Comparison of ENCODE assay signal across 9 cellular contexts in the genomic region with DNA sequence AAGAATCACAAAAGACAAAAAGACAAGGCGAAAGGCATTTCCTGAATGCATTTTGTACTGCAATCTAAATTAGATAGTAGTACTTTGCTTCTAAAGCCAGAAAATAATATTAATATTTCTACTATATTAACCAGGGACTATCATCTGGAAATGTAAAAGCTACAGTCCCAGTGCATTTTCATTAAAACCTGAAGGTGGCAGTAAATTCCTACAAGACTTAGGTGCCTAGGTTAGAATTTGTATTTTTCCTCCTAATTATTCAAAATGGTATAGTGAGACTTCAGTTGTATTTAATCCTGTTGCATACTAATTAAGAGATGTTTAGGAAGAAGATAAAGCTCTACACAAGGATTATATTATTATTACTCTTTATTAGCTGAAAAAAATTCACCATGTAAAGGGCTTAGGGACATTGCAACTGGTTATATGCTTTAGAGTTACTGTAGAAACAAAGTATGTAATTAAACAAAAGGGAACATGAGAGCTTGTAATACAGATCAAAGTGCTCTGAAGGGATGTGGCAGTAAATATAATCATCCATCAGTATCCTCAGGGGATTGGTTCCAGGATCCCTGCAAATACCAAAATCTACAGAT. TPM values are rescaled to one million over a fixed set of nuclear protein-coding genes. Genes with fewer than 3 reads are reported as not detected.
DNase-seq lines count a peak whose midpoint lies in the region; ATAC-seq, FAIRE-seq and TF ChIP-seq lines count a peak whose summit lies in the region.
"Had no signal": no experiment of that assay in that cellular context is flagged by ENCODE, and none has a peak within 500 bp of the region (broad histone marks: within the 10 kb centered on the region; RNA-seq: fewer than 3 reads in every experiment).

No MANE protein-coding gene starts in this region.

- H3K27ac Mint-ChIP-seq in central memory CD8-positive, alpha-beta T cell (ENCODE audit: low read depth) = peak overlapping the region; percentile 45
- H3K27ac Mint-ChIP-seq in mesothelial cell of epicardium = no peak overlapping the region
- H3K27ac Mint-ChIP-seq: activated naive CD8-positive, alpha-beta T cell treated with anti-CD3 and anti-CD28 coated beads, Interleukin-2, amount 10 ng/mL, durations not matched to agents 7 days and 5 days had no signal

- DNase-seq in cardiac muscle cell (ENCODE audit: low read depth in 1 of 2, low spot score in 1 of 2) = peak; percentile 3 to 34
- DNase-seq in left ventricle myocardium superior = no peak
- peak in 2 of 3 experiments; percentile 39 to 77 for DNase-seq in NCI-H1417 (lab: John Stamatoyannopoulos, UW)
- DNase-seq in central memory CD8-positive, alpha-beta T cell (ENCODE audit: low spot score in 2 of 2) = no peak
- DNase-seq in small intestine = peak; percentile 21
- DNase-seq in mesothelial cell of epicardium (ENCODE audit: low spot score in 2 of 2, unreplicated experiment in 2 of 2) = no peak
- no peak for DNase-seq in NCI-H1048 (lab: John Stamatoyannopoulos, UW)
- DNase-seq: activated naive CD8-positive, alpha-beta T cell treated with anti-CD3 and anti-CD28 coated beads, Interleukin-2, amount 10 ng/mL, durations not matched to agents 7 days and 5 days had no signal

- intact Hi-C loops in left ventricle myocardium superior (cut with micrococcal nuclease) = no loop called here

- no peaks in the 10 kb centered on the region for H3K36me3 Mint-ChIP-seq in central memory CD8-positive, alpha-beta T cell (ENCODE audit: insufficient read depth)
- H3K36me3 Mint-ChIP-seq in mesothelial cell of epicardium = peaks cover 3% of the 10 kb centered on the region
- H3K36me3 Mint-ChIP-seq: activated naive CD8-positive, alpha-beta T cell treated with anti-CD3 and anti-CD28 coated beads, Interleukin-2, amount 10 ng/mL, durations not matched to agents 7 days and 5 days had no signal

- no peaks in the 10 kb centered on the region for H3K27me3 Mint-ChIP-seq in central memory CD8-positive, alpha-beta T cell
- H3K27me3 Mint-ChIP-seq in mesothelial cell of epicardium (ENCODE audit: low read depth) = no peaks in the 10 kb centered on the region

- H3K27ac ChIP-seq in cardiac muscle cell (no peak overlapping the region), small intestine (ENCODE audit: low read depth in 1 of 2, low read length in 1 of 2) (no peak overlapping the region)

- no peak overlapping the region for H3K4me3 Mint-ChIP-seq in central memory CD8-positive, alpha-beta T cell
- H3K4me3 Mint-ChIP-seq in mesothelial cell of epicardium = no peak overlapping the region
- H3K4me3 Mint-ChIP-seq: activated naive CD8-positive, alpha-beta T cell treated with anti-CD3 and anti-CD28 coated beads, Interleukin-2, amount 10 ng/mL, durations not matched to agents 7 days and 5 days had no signal

- H3K4me1 ChIP-seq in cardiac muscle cell (ENCODE audit: low read depth) (no peaks in the 10 kb centered on the region), small intestine (ENCODE audit: control insufficient read depth in 2 of 2, insufficient read depth in 1 of 2, low read depth in 1 of 2, low read length in 1 of 2) (no peaks in the 10 kb centered on the region)

- WGBS in small intestine, 3 donors = 55 to 73% (median 60%) methylated on average over 1 of the region's 1 CpG

- H3K9me3 Mint-ChIP-seq in central memory CD8-positive, alpha-beta T cell = no peaks in the 10 kb centered on the region
- H3K9me3 Mint-ChIP-seq in mesothelial cell of epicardium = no peaks in the 10 kb centered on the region
- H3K9me3 Mint-ChIP-seq: activated naive CD8-positive, alpha-beta T cell treated with anti-CD3 and anti-CD28 coated beads, Interleukin-2, amount 10 ng/mL, durations not matched to agents 7 days and 5 days had no signal

- H3K4me1 Mint-ChIP-seq in central memory CD8-positive, alpha-beta T cell = no peaks in the 10 kb centered on the region
- H3K4me1 Mint-ChIP-seq in mesothelial cell of epicardium = peaks cover 9% of the 10 kb centered on the region

- no peak for ATAC-seq in left ventricle myocardium superior
- no peak for ATAC-seq in central memory CD8-positive, alpha-beta T cell (replicated peaks; ENCODE audit: extremely low read depth, poor library complexity, severe bottlenecking)
- no peak for ATAC-seq in GM19455 (IDR thresholded peaks at IDR 0.05; ENCODE audit: unreplicated experiment)

- H3K27me3 ChIP-seq in cardiac muscle cell (no peaks in the 10 kb centered on the region), small intestine (ENCODE audit: control insufficient read depth in 2 of 2, insufficient read depth in 2 of 2, low read length in 2 of 2) (no peaks in the 10 kb centered on the region)

- H3K4me3 ChIP-seq in cardiac muscle cell (no peak overlapping the region), small intestine (ENCODE audit: low read depth in 1 of 2, low read length in 2 of 2) (no peak overlapping the region)

- no peaks in the 10 kb centered on the region for H3K36me3 ChIP-seq in cardiac muscle cell
- no peaks in the 10 kb centered on the region for H3K36me3 ChIP-seq in small intestine (ENCODE audit: control insufficient read depth in 2 of 2, insufficient read depth in 2 of 2, low read length in 2 of 2)

- TF ChIP-seq CTCF in cardiac muscle cell (IDR thresholded peaks at IDR 0.05; ENCODE audit: low read depth, low read length) (peak; percentile 46), mesothelial cell of epicardium (IDR thresholded peaks at IDR 0.05; ENCODE audit: unreplicated experiment) (no peak)

- peak; percentile 61 for FAIRE-seq in small intestine (lab: Jason Lieb, UNC)

- H3K9me3 ChIP-seq in cardiac muscle cell (ENCODE audit: low read depth) = no peaks in the 10 kb centered on the region
- no peaks in the 10 kb centered on the region for H3K9me3 ChIP-seq in small intestine (ENCODE audit: control insufficient read depth, low read depth)

RNA-seq across cellular contexts. Expression of a gene that starts 53.6 kb away (rescaled TPM):
- total RNA-seq in cardiac muscle cell (7.0 and 8.2 TPM in 2 replicates), left ventricle myocardium superior (13.0 TPM), mesothelial cell of epicardium (15.4 to 16.5 TPM (median 15.9 TPM) in 3 replicates)
- polyA plus RNA-seq in cardiac muscle cell (18.4 and 18.5 TPM in 2 replicates), small intestine (1 to 10 TPM; 2.7 to 4.6 (median 4.0) TPM)

Comparison
In these comparisons a context has a peak if more than half of its experiments do, and no peak if none do; other contexts are left out.
1. DNase-seq: peak in cardiac muscle cell (2 of 2), NCI-H1417 (2 of 3) and small intestine (single experiment); none in left ventricle myocardium superior (single experiment), central memory CD8-positive, alpha-beta T cell (0 of 2), mesothelial cell of epicardium (0 of 2) and NCI-H1048 (single experiment).